In genomic region chrX:120251471-120252011, GRCh38 we compare ENCODE assay signal across 1 cellular context.
TF ChIP-seq lines count a peak whose summit lies in the region.

No MANE protein-coding gene starts in this region.

TF ChIP-seq in K562, 482 proteins besides CTCF, POLR2A, EP300 and RAD21 (continued from another document and continues in another):
- TF ChIP-seq ETV6 (IDR thresholded peaks at IDR 0.05; ENCODE audit: borderline replicate concordance in 1 of 2, low read depth in 2 of 2, low read length in 1 of 2) (no peak), ETV6 (CRISPR knock-in tag; IDR thresholded peaks at IDR 0.05; ENCODE audit: borderline replicate concordance) (no peak), CLOCK (CRISPR knock-in tag; IDR thresholded peaks at IDR 0.05; ENCODE audit: borderline replicate concordance) (no peak), HEY1 (CRISPR knock-in tag; IDR thresholded peaks at IDR 0.05; ENCODE audit: borderline replicate concordance) (no peak), YY1 (IDR thresholded peaks at IDR 0.05; ENCODE audit: borderline replicate concordance in 1 of 3, control insufficient read depth in 1 of 3, extremely low read depth in 1 of 3, insufficient read depth in 3 of 3, insufficient read length in 1 of 3, insufficient replicate concordance in 2 of 3, low read depth in 1 of 3, low read length in 2 of 3) (no peak), CBFA2T3 (IDR thresholded peaks at IDR 0.05) (peak; percentile 33), PKNOX1 (IDR thresholded peaks at IDR 0.05) (no peak), NELFE (IDR thresholded peaks at IDR 0.05; ENCODE audit: insufficient read depth, insufficient read length) (no peak), SREBF1 (IDR thresholded peaks at IDR 0.05; ENCODE audit: borderline replicate concordance, low read depth, low read length) (no peak), TOE1 (IDR thresholded peaks at IDR 0.05; ENCODE audit: borderline replicate concordance) (no peak), TOE1 (CRISPR knock-in tag; IDR thresholded peaks at IDR 0.05; ENCODE audit: borderline replicate concordance, low read depth) (no peak), ATF6 (CRISPR knock-in tag; IDR thresholded peaks at IDR 0.05) (no peak), IRF9 (tag; IDR thresholded peaks at IDR 0.05) (no peak), DDX20 (tag; IDR thresholded peaks at IDR 0.05; ENCODE audit: low read depth) (no peak), MIER1 (IDR thresholded peaks at IDR 0.05; ENCODE audit: low read depth) (no peak), TBL1XR1 (IDR thresholded peaks at IDR 0.05; ENCODE audit: low read length in 2 of 2) (no peak), ZNF239 (CRISPR knock-in tag; IDR thresholded peaks at IDR 0.05) (no peak), JUN (IDR thresholded peaks at IDR 0.05; ENCODE audit: borderline replicate concordance, low read depth, low read length) (no peak), JUN (CRISPR knock-in tag; IDR thresholded peaks at IDR 0.05; ENCODE audit: borderline replicate concordance) (no peak), GABPB1 (CRISPR knock-in tag; IDR thresholded peaks at IDR 0.05) (0 out of 2 replicates have a peak, but pooled peaks have one; percentile 1), NUFIP1 (IDR thresholded peaks at IDR 0.05; ENCODE audit: partially characterized antibody) (no peak), SMARCA4 (IDR thresholded peaks at IDR 0.05) (0 out of 2 replicates have a peak, but pooled peaks have one; percentile 16), RBBP5 (IDR thresholded peaks at IDR 0.05; ENCODE audit: borderline replicate concordance, insufficient read depth, low read length, poor library complexity, severe bottlenecking) (peak; percentile 66), ZNF639 (CRISPR knock-in tag; conservative IDR thresholded peaks at IDR 0.05 in 1 of 2, IDR thresholded peaks at IDR 0.05 in 1 of 2) (no peak), ERF (CRISPR knock-in tag; IDR thresholded peaks at IDR 0.05) (no peak), ZBTB17 (CRISPR knock-in tag; IDR thresholded peaks at IDR 0.05) (no peak), FOSL1 (tag; conservative IDR thresholded peaks at IDR 0.05) (no peak), ATF7 (IDR thresholded peaks at IDR 0.05) (0 out of 2 replicates have a peak, but pooled peaks have one; percentile 13), PHTF2 (CRISPR knock-in tag; IDR thresholded peaks at IDR 0.05) (no peak), HNRNPLL (IDR thresholded peaks at IDR 0.05; ENCODE audit: low read depth, low read length, poor library complexity, severe bottlenecking) (no peak), BCOR (IDR thresholded peaks at IDR 0.05) (0 out of 2 replicates have a peak, but pooled peaks have one; percentile 8), GTF3C2 (IDR thresholded peaks at IDR 0.05; ENCODE audit: borderline replicate concordance, extremely low read depth, insufficient read length) (no peak), MBD2 (IDR thresholded peaks at IDR 0.05; ENCODE audit: borderline replicate concordance, low read depth) (no peak), HBP1 (CRISPR knock-in tag; IDR thresholded peaks at IDR 0.05) (no peak), TEAD4 (IDR thresholded peaks at IDR 0.05; ENCODE audit: low read length) (no peak), TEAD4 (CRISPR knock-in tag; IDR thresholded peaks at IDR 0.05; ENCODE audit: borderline replicate concordance) (no peak), CHD2 (IDR thresholded peaks at IDR 0.05; ENCODE audit: low read depth, low read length) (no peak), CREB5 (CRISPR knock-in tag; IDR thresholded peaks at IDR 0.05) (no peak), CREB1 (IDR thresholded peaks at IDR 0.05) (0 out of 2 replicates have a peak, but pooled peaks have one; percentile 9), CREB1 (CRISPR knock-in tag; IDR thresholded peaks at IDR 0.05) (no peak), RUNX1 (IDR thresholded peaks at IDR 0.05; ENCODE audit: low read depth) (no peak), ZFX (CRISPR knock-in tag; IDR thresholded peaks at IDR 0.05) (no peak), RBM25 (IDR thresholded peaks at IDR 0.05; ENCODE audit: low read depth, low read length, severe bottlenecking) (no peak), KLF10 (CRISPR knock-in tag; IDR thresholded peaks at IDR 0.05) (no peak), SOX6 (IDR thresholded peaks at IDR 0.05) (no peak), CEBPZ (IDR thresholded peaks at IDR 0.05; ENCODE audit: borderline replicate concordance, low read depth, low read length) (no peak), MTA1 (IDR thresholded peaks at IDR 0.05; ENCODE audit: borderline replicate concordance) (no peak), FUS (optimal IDR thresholded peaks at IDR 0.05; ENCODE audit: low read depth, low read length) (no peak), TAF15 (IDR thresholded peaks at IDR 0.05; ENCODE audit: low read depth, low read length) (no peak), CHD4 (IDR thresholded peaks at IDR 0.05; ENCODE audit: insufficient read depth, insufficient replicate concordance, low read depth, low read length, poor library complexity, severe bottlenecking) (no peak)
